Comparison of ENCODE assay signal across 40 cellular contexts in the genomic region with DNA sequence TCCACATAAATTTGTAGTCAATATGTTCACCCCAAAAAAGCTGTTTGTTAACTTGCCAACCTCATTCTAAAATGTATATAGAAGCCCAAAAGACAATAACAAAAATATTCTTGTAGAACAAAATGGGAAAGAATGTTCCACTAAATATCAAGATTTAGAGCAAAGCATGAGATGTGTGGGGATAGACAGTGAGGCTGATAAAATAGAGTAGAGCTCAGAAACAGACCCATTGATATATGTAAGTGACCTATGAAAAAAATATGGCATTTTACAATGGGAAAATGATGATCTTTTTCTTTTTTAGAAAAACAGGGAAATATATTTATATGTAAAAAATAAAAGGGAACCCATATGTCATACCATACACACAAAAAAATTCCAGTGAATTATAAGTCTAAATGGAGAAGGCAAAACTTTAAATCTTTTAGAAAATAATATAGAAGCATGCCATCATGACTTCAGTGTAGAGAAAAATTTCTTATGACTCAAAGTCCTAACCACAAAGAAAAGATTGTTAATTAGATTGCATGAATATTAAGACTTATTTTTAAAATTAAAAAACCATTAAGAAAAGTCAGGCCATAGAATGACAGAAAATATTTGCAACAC. TPM values are rescaled to one million over a fixed set of nuclear protein-coding genes. Genes with fewer than 3 reads are reported as not detected.
"Had no signal": no experiment of that assay in that cellular context is flagged by ENCODE, and none has a peak within 500 bp of the region (broad histone marks: within the 10 kb centered on the region; RNA-seq: fewer than 3 reads in every experiment).

No MANE protein-coding gene starts in this region.

- FAIRE-seq: astrocyte, TTC549 had no signal

- DNase-seq: activated B cell treated with CpG ODN at 0.5 μM for 24 hours; activated CD4-positive, alpha-beta memory T cell treated with anti-CD3 and anti-CD28 coated beads for 36 hours; activated CD4-positive, alpha-beta T cell treated with anti-CD3 and anti-CD28 coated beads for 4 hours; activated CD4-positive, alpha-beta T cell treated with anti-CD3 and anti-CD28 coated beads, Interleukin-2, amount 10 ng/mL, durations not matched to agents 24 days and 14 days; activated CD4-positive, alpha-beta T cell treated with anti-CD3 and anti-CD28 coated beads, Interleukin-2, amount 50 U/mL, for 1 hour; activated CD4-positive, alpha-beta T cell treated with anti-CD3 and anti-CD28 coated beads, Interleukin-2, amount 50 U/mL, for 4 hours; activated CD4-positive, CD25-positive, alpha-beta regulatory T cell treated with anti-CD3 and anti-CD28 coated beads, Interleukin-2, amount 50 U/mL, for 72 hours; activated CD8-positive, alpha-beta memory T cell treated with anti-CD3 and anti-CD28 coated beads, Interleukin-2, amount 50 U/mL, for 4 hours; activated CD8-positive, alpha-beta T cell treated with anti-CD3 and anti-CD28 coated beads for 36 hours; activated effector memory CD4-positive, alpha-beta T cell treated with anti-CD3 and anti-CD28 coated beads, Interleukin-2, amount 50 U/mL, for 16 hours; activated gamma-delta T cell treated with Interleukin-2 at 50 U/mL for 16 hours; activated naive CD4-positive, alpha-beta T cell; activated naive CD4-positive, alpha-beta T cell treated with anti-CD3 and anti-CD28 coated beads for 36 hours; activated naive CD4-positive, alpha-beta T cell treated with anti-CD3 and anti-CD28 coated beads, Interleukin-2, amount 50 U/mL, for 16 hours; activated naive CD8-positive, alpha-beta T cell treated with anti-CD3 and anti-CD28 coated beads for 36 hours; activated T-cell treated with anti-CD3 and anti-CD28 coated beads for 4 hours; activated T-cell treated with anti-CD3 and anti-CD28 coated beads, Interleukin-2, amount 50 U/mL, for 1 hour; activated T-cell treated with anti-CD3 and anti-CD28 coated beads, Interleukin-2, amount 50 U/mL, for 4 hours; activated T-cell treated with anti-CD3 and anti-CD28 coated beads, Interleukin-2, amount 50 U/mL, for 72 hours; adrenal gland; amniotic stem cell; aorta; body of pancreas; brain microvascular endothelial cell; central memory CD4-positive, alpha-beta T cell; T-helper 1 cell; T-helper 2 cell; T-helper 9 cell had no signal

- H3K9me3 Mint-ChIP-seq: activated T-cell treated with anti-CD3 and anti-CD28 coated beads, Interleukin-2, amount 50 U/mL, for 4 hours; activated T-helper 17 cell treated with anti-CD3 and anti-CD28 coated beads, Interleukin-2, amount 50 U/mL, for 72 hours had no signal

- H3K36me3 ChIP-seq: adrenal gland, brain microvascular endothelial cell, breast epithelium had no signal

- ATAC-seq: activated CD8-positive, alpha-beta T cell treated with anti-CD3 and anti-CD28 coated beads for 36 hours; activated naive CD4-positive, alpha-beta T cell treated with anti-CD3 and anti-CD28 coated beads, Interleukin-2, amount 50 U/mL, for 72 hours; activated T-cell treated with anti-CD3 and anti-CD28 coated beads, Interleukin-2, amount 50 U/mL, for 4 hours; activated T-cell treated with anti-CD3 and anti-CD28 coated beads, Interleukin-2, amount 50 U/mL, for 72 hours; activated T-helper 17 cell treated with anti-CD3 and anti-CD28 coated beads, Interleukin-2, amount 50 U/mL, for 72 hours; body of pancreas had no signal

- H3K9me3 ChIP-seq: adrenal gland, body of pancreas had no signal

- H3K4me3 ChIP-seq: adrenal gland, body of pancreas, breast epithelium had no signal

- H3K4me1 ChIP-seq: adrenal gland, body of pancreas, breast epithelium had no signal

- H3K4me3 Mint-ChIP-seq: activated B cell treated with CpG ODN at 0.5 μM for 24 hours; activated CD4-positive, alpha-beta memory T cell treated with anti-CD3 and anti-CD28 coated beads for 36 hours; activated CD4-positive, alpha-beta T cell treated with anti-CD3 and anti-CD28 coated beads, Interleukin-2, amount 10 ng/mL, durations not matched to agents 24 days and 14 days; activated CD8-positive, alpha-beta T cell treated with anti-CD3 and anti-CD28 coated beads for 36 hours; activated naive CD4-positive, alpha-beta T cell treated with anti-CD3 and anti-CD28 coated beads for 36 hours; activated naive CD8-positive, alpha-beta T cell treated with anti-CD3 and anti-CD28 coated beads for 36 hours; activated T-cell treated with anti-CD3 and anti-CD28 coated beads, Interleukin-2, amount 50 U/mL, for 4 hours; activated T-cell treated with anti-CD3 and anti-CD28 coated beads, Interleukin-2, amount 50 U/mL, for 72 hours; activated T-helper 1 cell treated with anti-CD3 and anti-CD28 coated beads, Interleukin-12 subunit alpha, Interleukin-12 subunit beta, Interleukin-2, Interleukin-4 antibody, amounts not matched to agents 30 ng/mL and 10 ng/mL and 1 ng/mL, durations not matched to agents 14 hours and 24 hours and 36 hours; activated T-helper 17 cell treated with anti-CD3 and anti-CD28 coated beads, Interleukin-2, amount 50 U/mL, for 72 hours; T-helper 1 cell treated with Interleukin-12 subunit alpha and Interleukin-12 subunit beta and Interleukin-4 antibody, amounts not matched to agents 30 μg/mL and 1 μg/mL, for 36 hours; T-helper 2 cell treated with Interferon-gamma antibody and Interleukin-4, amounts not matched to agents 5 μg/mL and 100 μg/mL, for 36 hours had no signal

- H3K27ac Mint-ChIP-seq: activated B cell treated with CpG ODN at 0.5 μM for 24 hours; activated CD4-positive, alpha-beta memory T cell treated with anti-CD3 and anti-CD28 coated beads for 36 hours; activated CD4-positive, alpha-beta T cell treated with anti-CD3 and anti-CD28 coated beads, Interleukin-2, amount 10 ng/mL, durations not matched to agents 24 days and 14 days; activated CD8-positive, alpha-beta T cell treated with anti-CD3 and anti-CD28 coated beads for 36 hours; activated naive CD4-positive, alpha-beta T cell treated with anti-CD3 and anti-CD28 coated beads for 36 hours; activated naive CD4-positive, alpha-beta T cell treated with anti-CD3 and anti-CD28 coated beads, Interleukin-2, amount 50 U/mL, for 72 hours; activated naive CD8-positive, alpha-beta T cell treated with anti-CD3 and anti-CD28 coated beads for 36 hours; activated T-cell treated with anti-CD3 and anti-CD28 coated beads, Interleukin-2, amount 50 U/mL, for 72 hours; activated T-helper 1 cell treated with anti-CD3 and anti-CD28 coated beads, Interleukin-12 subunit alpha, Interleukin-12 subunit beta, Interleukin-2, Interleukin-4 antibody, amounts not matched to agents 30 ng/mL and 10 ng/mL and 1 ng/mL, durations not matched to agents 14 hours and 24 hours and 36 hours; activated T-helper 17 cell treated with anti-CD3 and anti-CD28 coated beads, Interleukin-2, amount 50 U/mL, for 72 hours; T-helper 1 cell treated with Interleukin-12 subunit alpha and Interleukin-12 subunit beta and Interleukin-4 antibody, amounts not matched to agents 30 μg/mL and 1 μg/mL, for 36 hours; T-helper 2 cell treated with Interferon-gamma antibody and Interleukin-4, amounts not matched to agents 5 μg/mL and 100 μg/mL, for 36 hours had no signal

- H3K27ac ChIP-seq: adrenal gland, body of pancreas, brain microvascular endothelial cell, breast epithelium, VCaP had no signal

- H3K27me3 ChIP-seq: adrenal gland, body of pancreas, brain microvascular endothelial cell, breast epithelium had no signal

RNA-seq across cellular contexts. Expression of gene IFNB1, which starts 6.6 kb away (rescaled TPM):
- total RNA-seq: activated B cell treated with CpG ODN at 0.5 μM for 24 hours; activated CD4-positive, alpha-beta T cell treated with anti-CD3 and anti-CD28 coated beads, Interleukin-2, amount 10 ng/mL, durations not matched to agents 24 days and 14 days; activated T-cell treated with anti-CD3 and anti-CD28 coated beads, Interleukin-2, amount 50 U/mL, for 4 hours; activated T-helper 17 cell treated with anti-CD3 and anti-CD28 coated beads, Interleukin-2, amount 50 U/mL, for 72 hours; adrenal gland; aorta; body of pancreas; breast epithelium; cardiac septum; cerebellum had no signal
- polyA plus RNA-seq: adrenal gland, aorta had no signal

RNA-seq across cellular contexts. Expression of gene IFNW1, which starts 57.3 kb away (rescaled TPM):
- total RNA-seq: activated B cell treated with CpG ODN at 0.5 μM for 24 hours; activated CD4-positive, alpha-beta memory T cell treated with anti-CD3 and anti-CD28 coated beads for 36 hours; activated CD4-positive, alpha-beta T cell treated with anti-CD3 and anti-CD28 coated beads, Interleukin-2, amount 10 ng/mL, durations not matched to agents 24 days and 14 days; activated CD8-positive, alpha-beta memory T cell treated with anti-CD3 and anti-CD28 coated beads for 36 hours; activated CD8-positive, alpha-beta T cell treated with anti-CD3 and anti-CD28 coated beads for 36 hours; activated naive CD4-positive, alpha-beta T cell treated with anti-CD3 and anti-CD28 coated beads for 36 hours; activated naive CD4-positive, alpha-beta T cell treated with anti-CD3 and anti-CD28 coated beads, Interleukin-2, amount 50 U/mL, for 72 hours; activated T-cell treated with anti-CD3 and anti-CD28 coated beads, Interleukin-2, amount 50 U/mL, for 4 hours; activated T-cell treated with anti-CD3 and anti-CD28 coated beads, Interleukin-2, amount 50 U/mL, for 72 hours; activated T-helper 1 cell treated with anti-CD3 and anti-CD28 coated beads, Interleukin-12 subunit alpha, Interleukin-12 subunit beta, Interleukin-2, Interleukin-4 antibody, amounts not matched to agents 30 ng/mL and 10 ng/mL and 1 ng/mL, durations not matched to agents 14 hours and 24 hours and 36 hours; activated T-helper 17 cell treated with anti-CD3 and anti-CD28 coated beads, Interleukin-2, amount 50 U/mL, for 72 hours; adrenal gland; aorta; astrocyte; body of pancreas; breast epithelium; cardiac septum; cerebellum had no signal
- polyA plus RNA-seq: adrenal gland, aorta had no signal
